21 cellular contexts compared by ENCODE assay signal in the genomic region with DNA sequence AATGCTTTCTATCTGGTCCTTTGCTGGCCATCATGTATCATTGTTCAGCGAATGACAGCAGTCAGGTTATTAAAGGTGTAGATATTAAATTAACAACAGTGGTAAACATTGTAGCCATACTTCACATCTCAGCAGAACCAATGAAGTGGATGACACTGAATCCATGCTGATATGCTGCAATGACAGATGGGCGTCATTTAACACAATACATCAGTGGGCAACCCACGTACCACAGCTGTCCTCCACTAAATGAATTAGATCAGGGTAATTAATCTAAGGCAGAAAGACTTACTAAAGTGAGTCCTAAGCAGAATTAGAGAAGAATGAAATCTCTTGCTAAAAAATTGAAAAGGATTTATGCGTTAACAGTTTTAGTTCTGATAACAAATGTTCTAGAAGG.
DNase-seq lines count a peak whose midpoint lies in the region; ATAC-seq and TF ChIP-seq lines count a peak whose summit lies in the region.
"Had no signal": no experiment of that assay in that cellular context is flagged by ENCODE, and none has a peak within 500 bp of the region (broad histone marks: within the 10 kb centered on the region; RNA-seq: fewer than 3 reads in every experiment).

No MANE protein-coding gene starts in this region.

- H3K27me3 ChIP-seq in endodermal cell (ENCODE audit: control insufficient read depth, insufficient read depth, low read length, poor library complexity, severe bottlenecking): no peaks in the 10 kb centered on the region
- H3K27me3 ChIP-seq: BLaER1, Peyer's patch, SJSA1 had no signal

- no peak overlapping the region for H3K9ac ChIP-seq in endodermal cell (ENCODE audit: extremely low read depth, low read length, poor library complexity, severe bottlenecking)
- H3K9ac ChIP-seq: BLaER1 had no signal

- no peak overlapping the region for H3K4me3 Mint-ChIP-seq in endodermal cell
- H3K4me3 Mint-ChIP-seq: CD4-positive, alpha-beta memory T cell; HFFc6 had no signal

- H3K4me1 ChIP-seq in endodermal cell (ENCODE audit: control insufficient read depth, insufficient read depth, low read length): peaks cover 21% of the 10 kb centered on the region
- H3K4me1 ChIP-seq: BLaER1, Peyer's patch, SJSA1 had no signal

- H3K27ac ChIP-seq in endodermal cell (ENCODE audit: low read depth, low read length): peak overlapping the region; percentile 21
- H3K27ac ChIP-seq: BLaER1, HL-60, Peyer's patch, SJSA1 had no signal

- no peaks in the 10 kb centered on the region for H3K36me3 Mint-ChIP-seq in endodermal cell (ENCODE audit: low read depth)
- H3K36me3 Mint-ChIP-seq: CD4-positive, alpha-beta memory T cell had no signal

- no peaks in the 10 kb centered on the region for H3K9me3 ChIP-seq in endodermal cell (ENCODE audit: control insufficient read depth, low read length)
- H3K9me3 ChIP-seq: BLaER1, Peyer's patch had no signal

- H3K27ac Mint-ChIP-seq in endodermal cell: no peak overlapping the region
- H3K27ac Mint-ChIP-seq: CD4-positive, alpha-beta memory T cell; HFFc6 had no signal

- peaks cover 40% of the 10 kb centered on the region for H3K4me1 Mint-ChIP-seq in endodermal cell
- H3K4me1 Mint-ChIP-seq: CD4-positive, alpha-beta memory T cell had no signal

- H3K36me3 ChIP-seq in endodermal cell (ENCODE audit: control insufficient read depth, insufficient read depth, low read length): no peaks in the 10 kb centered on the region
- H3K36me3 ChIP-seq: BLaER1, Peyer's patch, SJSA1 had no signal

- 92 to 100% methylated on average over 2 to 4 of the region's 4 CpGs for WGBS in endodermal cell (ENCODE audit: insufficient coverage in 1 of 2, insufficient read length in 1 of 2), 2 experiments

- no peak for TF ChIP-seq CTCF in endodermal cell (conservative IDR thresholded peaks at IDR 0.05)

- H3K27me3 Mint-ChIP-seq in endodermal cell (ENCODE audit: insufficient read depth): no peaks in the 10 kb centered on the region
- H3K27me3 Mint-ChIP-seq: CD4-positive, alpha-beta memory T cell had no signal

- no peak overlapping the region for H3K4me3 ChIP-seq in endodermal cell (ENCODE audit: low read length)
- H3K4me3 ChIP-seq: BLaER1, Peyer's patch, SJSA1 had no signal

- DNase-seq in D341Med (ENCODE audit: low spot score): peak; percentile 60
- DNase-seq in NCI-H1694 treated with DMSO at 0.1 percent for 48 hours (lab: John Stamatoyannopoulos, UW): peak; percentile 91
- peak; percentile 89 for DNase-seq in NCI-H524 treated with DMSO at 0.1 percent for 48 hours (lab: John Stamatoyannopoulos, UW)
- DNase-seq in endodermal cell: no peak
- DNase-seq in cortex of kidney (lab: John Stamatoyannopoulos, UW): no peak
- no peak for DNase-seq in T-helper 1 cell
- DNase-seq: CD4-positive, alpha-beta memory T cell; DMS79 treated with DMSO at 0.1 percent for 48 hours; H7; HFFc6; NCI-H1436; NCI-H2107; NCI-H510A; NK-92 treated with Interleukin-12 subunit alpha and Interleukin-12 subunit beta, amount 100 ng/mL, for 24 hours; Peyer's patch; T-helper 2 cell had no signal

- H3K9me3 Mint-ChIP-seq in endodermal cell: no peaks in the 10 kb centered on the region

- ATAC-seq in GM21723 (IDR thresholded peaks at IDR 0.05; ENCODE audit: unreplicated experiment) (no peak), GM18498 (IDR thresholded peaks at IDR 0.05; ENCODE audit: unreplicated experiment) (no peak)

Comparison
In these comparisons a context has a peak if more than half of its experiments do, and no peak if none do; other contexts are left out.
1. DNase-seq: peak in D341Med (single experiment), NCI-H1694 treated with DMSO at 0.1 percent for 48 hours (single experiment) and NCI-H524 treated with DMSO at 0.1 percent for 48 hours (single experiment); none in endodermal cell (single experiment), cortex of kidney (single experiment) and T-helper 1 cell (0 of 5).